Comparison of ENCODE assay signal across 1 cellular context in the genomic region with DNA sequence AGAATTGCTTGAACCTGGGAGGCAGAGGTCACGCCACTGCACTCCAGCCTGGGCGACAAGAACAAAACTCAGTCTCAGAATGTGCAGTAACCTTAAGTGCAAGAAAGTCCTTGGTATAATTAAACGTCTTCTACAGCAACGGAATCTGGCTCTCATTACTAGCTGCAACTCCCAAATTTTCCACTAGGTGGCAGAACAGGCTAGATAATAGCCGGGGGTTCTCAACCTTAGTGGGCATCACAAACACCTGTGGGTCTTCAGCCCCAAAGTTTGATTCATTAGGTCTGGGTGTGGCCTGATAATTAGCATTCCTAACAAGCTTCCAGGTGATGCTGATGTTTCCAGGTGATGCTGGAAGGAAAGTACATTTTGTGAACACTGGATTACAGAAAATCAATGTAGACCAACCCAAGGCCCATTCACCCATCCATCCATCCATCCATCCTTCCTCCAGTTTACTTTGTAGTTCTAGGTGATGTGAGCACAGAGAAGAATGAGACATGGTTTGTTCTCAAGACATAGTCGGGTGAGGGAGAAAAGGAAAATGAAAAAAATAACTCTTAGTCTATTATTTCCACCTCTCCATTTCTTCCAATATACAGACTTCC.
A peak's percentile ranks its signal among the peaks of the same experiment; 100 is the strongest.
TF ChIP-seq lines count a peak whose summit lies in the region.

No MANE protein-coding gene starts in this region.

TF ChIP-seq in K562, 482 proteins besides CTCF, POLR2A, EP300 and RAD21 (continued from another document and continues in another):
- TF ChIP-seq, protein P1, sequence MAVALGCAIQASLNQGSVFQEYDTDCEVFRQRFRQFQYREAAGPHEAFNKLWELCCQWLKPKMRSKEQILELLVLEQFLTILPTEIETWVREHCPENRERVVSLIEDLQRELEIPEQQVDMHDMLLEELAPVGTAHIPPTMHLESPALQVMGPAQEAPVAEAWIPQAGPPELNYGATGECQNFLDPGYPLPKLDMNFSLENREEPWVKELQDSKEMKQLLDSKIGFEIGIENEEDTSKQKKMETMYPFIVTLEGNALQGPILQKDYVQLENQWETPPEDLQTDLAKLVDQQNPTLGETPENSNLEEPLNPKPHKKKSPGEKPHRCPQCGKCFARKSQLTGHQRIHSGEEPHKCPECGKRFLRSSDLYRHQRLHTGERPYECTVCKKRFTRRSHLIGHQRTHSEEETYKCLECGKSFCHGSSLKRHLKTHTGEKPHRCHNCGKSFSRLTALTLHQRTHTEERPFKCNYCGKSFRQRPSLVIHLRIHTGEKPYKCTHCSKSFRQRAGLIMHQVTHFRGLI (CRISPR knock-in tag; IDR thresholded peaks at IDR 0.05), result no peak
- TF ChIP-seq, protein P2, sequence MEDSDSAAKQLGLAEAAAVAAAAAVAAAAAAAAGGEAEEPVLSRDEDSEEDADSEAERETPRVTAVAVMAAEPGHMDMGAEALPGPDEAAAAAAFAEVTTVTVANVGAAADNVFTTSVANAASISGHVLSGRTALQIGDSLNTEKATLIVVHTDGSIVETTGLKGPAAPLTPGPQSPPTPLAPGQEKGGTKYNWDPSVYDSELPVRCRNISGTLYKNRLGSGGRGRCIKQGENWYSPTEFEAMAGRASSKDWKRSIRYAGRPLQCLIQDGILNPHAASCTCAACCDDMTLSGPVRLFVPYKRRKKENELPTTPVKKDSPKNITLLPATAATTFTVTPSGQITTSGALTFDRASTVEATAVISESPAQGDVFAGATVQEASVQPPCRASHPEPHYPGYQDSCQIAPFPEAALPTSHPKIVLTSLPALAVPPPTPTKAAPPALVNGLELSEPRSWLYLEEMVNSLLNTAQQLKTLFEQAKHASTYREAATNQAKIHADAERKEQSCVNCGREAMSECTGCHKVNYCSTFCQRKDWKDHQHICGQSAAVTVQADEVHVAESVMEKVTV (CRISPR knock-in tag; IDR thresholded peaks at IDR 0.05), result peak; percentile 93
- TF ChIP-seq, protein P3, sequence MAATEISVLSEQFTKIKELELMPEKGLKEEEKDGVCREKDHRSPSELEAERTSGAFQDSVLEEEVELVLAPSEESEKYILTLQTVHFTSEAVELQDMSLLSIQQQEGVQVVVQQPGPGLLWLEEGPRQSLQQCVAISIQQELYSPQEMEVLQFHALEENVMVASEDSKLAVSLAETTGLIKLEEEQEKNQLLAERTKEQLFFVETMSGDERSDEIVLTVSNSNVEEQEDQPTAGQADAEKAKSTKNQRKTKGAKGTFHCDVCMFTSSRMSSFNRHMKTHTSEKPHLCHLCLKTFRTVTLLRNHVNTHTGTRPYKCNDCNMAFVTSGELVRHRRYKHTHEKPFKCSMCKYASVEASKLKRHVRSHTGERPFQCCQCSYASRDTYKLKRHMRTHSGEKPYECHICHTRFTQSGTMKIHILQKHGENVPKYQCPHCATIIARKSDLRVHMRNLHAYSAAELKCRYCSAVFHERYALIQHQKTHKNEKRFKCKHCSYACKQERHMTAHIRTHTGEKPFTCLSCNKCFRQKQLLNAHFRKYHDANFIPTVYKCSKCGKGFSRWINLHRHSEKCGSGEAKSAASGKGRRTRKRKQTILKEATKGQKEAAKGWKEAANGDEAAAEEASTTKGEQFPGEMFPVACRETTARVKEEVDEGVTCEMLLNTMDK (IDR thresholded peaks at IDR 0.05; ENCODE audit: borderline replicate concordance, insufficient read depth, low read depth, low read length, poor library complexity, severe bottlenecking), result peak; percentile 20
- no peak for TF ChIP-seq MED1 (CRISPR knock-in tag; IDR thresholded peaks at IDR 0.05; ENCODE audit: borderline replicate concordance)
- TF ChIP-seq ETV5 (CRISPR knock-in tag; IDR thresholded peaks at IDR 0.05; ENCODE audit: low read depth), result 0 out of 2 replicates have a peak, but pooled peaks have one; percentile 46
- no peak for TF ChIP-seq ZNF561 (CRISPR knock-in tag; conservative IDR thresholded peaks at IDR 0.05)
- TF ChIP-seq, protein P4, sequence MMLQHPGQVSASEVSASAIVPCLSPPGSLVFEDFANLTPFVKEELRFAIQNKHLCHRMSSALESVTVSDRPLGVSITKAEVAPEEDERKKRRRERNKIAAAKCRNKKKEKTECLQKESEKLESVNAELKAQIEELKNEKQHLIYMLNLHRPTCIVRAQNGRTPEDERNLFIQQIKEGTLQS (IDR thresholded peaks at IDR 0.05), result no peak
- TF ChIP-seq, protein P4 (CRISPR knock-in tag; conservative IDR thresholded peaks at IDR 0.05), result 0 out of 2 replicates have a peak, but pooled peaks have one; percentile 51
- TF ChIP-seq CEBPG (CRISPR knock-in tag; IDR thresholded peaks at IDR 0.05), result no peak
- TF ChIP-seq CEBPG (tag; conservative IDR thresholded peaks at IDR 0.05 in 1 of 2, IDR thresholded peaks at IDR 0.05 in 1 of 2), result no peak
- TF ChIP-seq ILK (tag; IDR thresholded peaks at IDR 0.05; ENCODE audit: borderline replicate concordance, low read depth), result no peak
- TF ChIP-seq, protein P5, sequence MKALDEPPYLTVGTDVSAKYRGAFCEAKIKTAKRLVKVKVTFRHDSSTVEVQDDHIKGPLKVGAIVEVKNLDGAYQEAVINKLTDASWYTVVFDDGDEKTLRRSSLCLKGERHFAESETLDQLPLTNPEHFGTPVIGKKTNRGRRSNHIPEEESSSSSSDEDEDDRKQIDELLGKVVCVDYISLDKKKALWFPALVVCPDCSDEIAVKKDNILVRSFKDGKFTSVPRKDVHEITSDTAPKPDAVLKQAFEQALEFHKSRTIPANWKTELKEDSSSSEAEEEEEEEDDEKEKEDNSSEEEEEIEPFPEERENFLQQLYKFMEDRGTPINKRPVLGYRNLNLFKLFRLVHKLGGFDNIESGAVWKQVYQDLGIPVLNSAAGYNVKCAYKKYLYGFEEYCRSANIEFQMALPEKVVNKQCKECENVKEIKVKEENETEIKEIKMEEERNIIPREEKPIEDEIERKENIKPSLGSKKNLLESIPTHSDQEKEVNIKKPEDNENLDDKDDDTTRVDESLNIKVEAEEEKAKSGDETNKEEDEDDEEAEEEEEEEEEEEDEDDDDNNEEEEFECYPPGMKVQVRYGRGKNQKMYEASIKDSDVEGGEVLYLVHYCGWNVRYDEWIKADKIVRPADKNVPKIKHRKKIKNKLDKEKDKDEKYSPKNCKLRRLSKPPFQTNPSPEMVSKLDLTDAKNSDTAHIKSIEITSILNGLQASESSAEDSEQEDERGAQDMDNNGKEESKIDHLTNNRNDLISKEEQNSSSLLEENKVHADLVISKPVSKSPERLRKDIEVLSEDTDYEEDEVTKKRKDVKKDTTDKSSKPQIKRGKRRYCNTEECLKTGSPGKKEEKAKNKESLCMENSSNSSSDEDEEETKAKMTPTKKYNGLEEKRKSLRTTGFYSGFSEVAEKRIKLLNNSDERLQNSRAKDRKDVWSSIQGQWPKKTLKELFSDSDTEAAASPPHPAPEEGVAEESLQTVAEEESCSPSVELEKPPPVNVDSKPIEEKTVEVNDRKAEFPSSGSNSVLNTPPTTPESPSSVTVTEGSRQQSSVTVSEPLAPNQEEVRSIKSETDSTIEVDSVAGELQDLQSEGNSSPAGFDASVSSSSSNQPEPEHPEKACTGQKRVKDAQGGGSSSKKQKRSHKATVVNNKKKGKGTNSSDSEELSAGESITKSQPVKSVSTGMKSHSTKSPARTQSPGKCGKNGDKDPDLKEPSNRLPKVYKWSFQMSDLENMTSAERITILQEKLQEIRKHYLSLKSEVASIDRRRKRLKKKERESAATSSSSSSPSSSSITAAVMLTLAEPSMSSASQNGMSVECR (CRISPR knock-in tag; IDR thresholded peaks at IDR 0.05), result no peak
- TF ChIP-seq NCOR1 (IDR thresholded peaks at IDR 0.05), result no peak
- TF ChIP-seq, protein P6, sequence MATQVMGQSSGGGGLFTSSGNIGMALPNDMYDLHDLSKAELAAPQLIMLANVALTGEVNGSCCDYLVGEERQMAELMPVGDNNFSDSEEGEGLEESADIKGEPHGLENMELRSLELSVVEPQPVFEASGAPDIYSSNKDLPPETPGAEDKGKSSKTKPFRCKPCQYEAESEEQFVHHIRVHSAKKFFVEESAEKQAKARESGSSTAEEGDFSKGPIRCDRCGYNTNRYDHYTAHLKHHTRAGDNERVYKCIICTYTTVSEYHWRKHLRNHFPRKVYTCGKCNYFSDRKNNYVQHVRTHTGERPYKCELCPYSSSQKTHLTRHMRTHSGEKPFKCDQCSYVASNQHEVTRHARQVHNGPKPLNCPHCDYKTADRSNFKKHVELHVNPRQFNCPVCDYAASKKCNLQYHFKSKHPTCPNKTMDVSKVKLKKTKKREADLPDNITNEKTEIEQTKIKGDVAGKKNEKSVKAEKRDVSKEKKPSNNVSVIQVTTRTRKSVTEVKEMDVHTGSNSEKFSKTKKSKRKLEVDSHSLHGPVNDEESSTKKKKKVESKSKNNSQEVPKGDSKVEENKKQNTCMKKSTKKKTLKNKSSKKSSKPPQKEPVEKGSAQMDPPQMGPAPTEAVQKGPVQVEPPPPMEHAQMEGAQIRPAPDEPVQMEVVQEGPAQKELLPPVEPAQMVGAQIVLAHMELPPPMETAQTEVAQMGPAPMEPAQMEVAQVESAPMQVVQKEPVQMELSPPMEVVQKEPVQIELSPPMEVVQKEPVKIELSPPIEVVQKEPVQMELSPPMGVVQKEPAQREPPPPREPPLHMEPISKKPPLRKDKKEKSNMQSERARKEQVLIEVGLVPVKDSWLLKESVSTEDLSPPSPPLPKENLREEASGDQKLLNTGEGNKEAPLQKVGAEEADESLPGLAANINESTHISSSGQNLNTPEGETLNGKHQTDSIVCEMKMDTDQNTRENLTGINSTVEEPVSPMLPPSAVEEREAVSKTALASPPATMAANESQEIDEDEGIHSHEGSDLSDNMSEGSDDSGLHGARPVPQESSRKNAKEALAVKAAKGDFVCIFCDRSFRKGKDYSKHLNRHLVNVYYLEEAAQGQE (CRISPR knock-in tag; IDR thresholded peaks at IDR 0.05; ENCODE audit: low read depth), result no peak
- TF ChIP-seq NR2C1 (IDR thresholded peaks at IDR 0.05), result no peak
- no peak for TF ChIP-seq NR2C1 (tag; IDR thresholded peaks at IDR 0.05)
- no peak for TF ChIP-seq FIP1L1 (IDR thresholded peaks at IDR 0.05; ENCODE audit: low read depth, low read length, poor library complexity, severe bottlenecking)
- TF ChIP-seq RFX7 (CRISPR knock-in tag; IDR thresholded peaks at IDR 0.05), result no peak
- TF ChIP-seq, protein P7, sequence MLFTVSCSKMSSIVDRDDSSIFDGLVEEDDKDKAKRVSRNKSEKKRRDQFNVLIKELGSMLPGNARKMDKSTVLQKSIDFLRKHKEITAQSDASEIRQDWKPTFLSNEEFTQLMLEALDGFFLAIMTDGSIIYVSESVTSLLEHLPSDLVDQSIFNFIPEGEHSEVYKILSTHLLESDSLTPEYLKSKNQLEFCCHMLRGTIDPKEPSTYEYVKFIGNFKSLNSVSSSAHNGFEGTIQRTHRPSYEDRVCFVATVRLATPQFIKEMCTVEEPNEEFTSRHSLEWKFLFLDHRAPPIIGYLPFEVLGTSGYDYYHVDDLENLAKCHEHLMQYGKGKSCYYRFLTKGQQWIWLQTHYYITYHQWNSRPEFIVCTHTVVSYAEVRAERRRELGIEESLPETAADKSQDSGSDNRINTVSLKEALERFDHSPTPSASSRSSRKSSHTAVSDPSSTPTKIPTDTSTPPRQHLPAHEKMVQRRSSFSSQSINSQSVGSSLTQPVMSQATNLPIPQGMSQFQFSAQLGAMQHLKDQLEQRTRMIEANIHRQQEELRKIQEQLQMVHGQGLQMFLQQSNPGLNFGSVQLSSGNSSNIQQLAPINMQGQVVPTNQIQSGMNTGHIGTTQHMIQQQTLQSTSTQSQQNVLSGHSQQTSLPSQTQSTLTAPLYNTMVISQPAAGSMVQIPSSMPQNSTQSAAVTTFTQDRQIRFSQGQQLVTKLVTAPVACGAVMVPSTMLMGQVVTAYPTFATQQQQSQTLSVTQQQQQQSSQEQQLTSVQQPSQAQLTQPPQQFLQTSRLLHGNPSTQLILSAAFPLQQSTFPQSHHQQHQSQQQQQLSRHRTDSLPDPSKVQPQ (CRISPR knock-in tag; IDR thresholded peaks at IDR 0.05; ENCODE audit: borderline replicate concordance), result no peak
- TF ChIP-seq CC2D1A (IDR thresholded peaks at IDR 0.05), result peak; percentile 66; the same call in 1 of the 2 replicates
- no peak for TF ChIP-seq ZNF239 (CRISPR knock-in tag; IDR thresholded peaks at IDR 0.05)
- TF ChIP-seq ZNF408 (CRISPR knock-in tag; IDR thresholded peaks at IDR 0.05; ENCODE audit: low read depth), result no peak
- TF ChIP-seq JUND (IDR thresholded peaks at IDR 0.05; ENCODE audit: borderline replicate concordance, low read depth, low read length), result peak; percentile 10; the same call in 1 of the 2 replicates
- TF ChIP-seq JUND (tag; IDR thresholded peaks at IDR 0.05; ENCODE audit: borderline replicate concordance, low read depth, low read length), result no peak
- no peak for TF ChIP-seq ZNF282 (CRISPR knock-in tag; IDR thresholded peaks at IDR 0.05)
- no peak for TF ChIP-seq TRIM24 (IDR thresholded peaks at IDR 0.05)
- TF ChIP-seq ZSCAN29 (IDR thresholded peaks at IDR 0.05), result no peak
- TF ChIP-seq NFATC3 (IDR thresholded peaks at IDR 0.05), result no peak
- TF ChIP-seq, protein P8, sequence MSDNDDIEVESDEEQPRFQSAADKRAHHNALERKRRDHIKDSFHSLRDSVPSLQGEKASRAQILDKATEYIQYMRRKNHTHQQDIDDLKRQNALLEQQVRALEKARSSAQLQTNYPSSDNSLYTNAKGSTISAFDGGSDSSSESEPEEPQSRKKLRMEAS (CRISPR knock-in tag; IDR thresholded peaks at IDR 0.05), result no peak
- no peak for TF ChIP-seq MXI1 (IDR thresholded peaks at IDR 0.05; ENCODE audit: low read depth, low read length)
- no peak for TF ChIP-seq ZNF695 (CRISPR knock-in tag; IDR thresholded peaks at IDR 0.05)
- peak; percentile 57; the same call in 1 of the 2 replicates for TF ChIP-seq STAG1 (CRISPR knock-in tag; IDR thresholded peaks at IDR 0.05; ENCODE audit: borderline replicate concordance)
- TF ChIP-seq GTF2F1 (IDR thresholded peaks at IDR 0.05; ENCODE audit: low read depth, low read length), result no peak
- TF ChIP-seq ETV6 (IDR thresholded peaks at IDR 0.05; ENCODE audit: borderline replicate concordance in 1 of 2, low read depth in 2 of 2, low read length in 1 of 2), result no peak
- no peak for TF ChIP-seq ETV6 (CRISPR knock-in tag; IDR thresholded peaks at IDR 0.05; ENCODE audit: borderline replicate concordance)
- TF ChIP-seq, protein P9, sequence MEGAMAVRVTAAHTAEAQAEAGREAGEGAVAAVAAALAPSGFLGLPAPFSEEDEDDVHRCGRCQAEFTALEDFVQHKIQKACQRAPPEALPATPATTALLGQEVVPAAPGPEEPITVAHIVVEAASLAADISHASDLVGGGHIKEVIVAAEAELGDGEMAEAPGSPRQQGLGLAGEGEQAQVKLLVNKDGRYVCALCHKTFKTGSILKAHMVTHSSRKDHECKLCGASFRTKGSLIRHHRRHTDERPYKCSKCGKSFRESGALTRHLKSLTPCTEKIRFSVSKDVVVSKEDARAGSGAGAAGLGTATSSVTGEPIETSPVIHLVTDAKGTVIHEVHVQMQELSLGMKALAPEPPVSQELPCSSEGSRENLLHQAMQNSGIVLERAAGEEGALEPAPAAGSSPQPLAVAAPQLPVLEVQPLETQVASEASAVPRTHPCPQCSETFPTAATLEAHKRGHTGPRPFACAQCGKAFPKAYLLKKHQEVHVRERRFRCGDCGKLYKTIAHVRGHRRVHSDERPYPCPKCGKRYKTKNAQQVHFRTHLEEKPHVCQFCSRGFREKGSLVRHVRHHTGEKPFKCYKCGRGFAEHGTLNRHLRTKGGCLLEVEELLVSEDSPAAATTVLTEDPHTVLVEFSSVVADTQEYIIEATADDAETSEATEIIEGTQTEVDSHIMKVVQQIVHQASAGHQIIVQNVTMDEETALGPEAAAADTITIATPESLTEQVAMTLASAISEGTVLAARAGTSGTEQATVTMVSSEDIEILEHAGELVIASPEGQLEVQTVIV (CRISPR knock-in tag; IDR thresholded peaks at IDR 0.05; ENCODE audit: borderline replicate concordance), result no peak
- TF ChIP-seq FOXP1 (CRISPR knock-in tag; IDR thresholded peaks at IDR 0.05), result no peak
- no peak for TF ChIP-seq GATAD2A (IDR thresholded peaks at IDR 0.05)
- no peak for TF ChIP-seq HNRNPUL1 (IDR thresholded peaks at IDR 0.05; ENCODE audit: low read length)
